18 cellular contexts compared by ENCODE assay signal in the genomic region with DNA sequence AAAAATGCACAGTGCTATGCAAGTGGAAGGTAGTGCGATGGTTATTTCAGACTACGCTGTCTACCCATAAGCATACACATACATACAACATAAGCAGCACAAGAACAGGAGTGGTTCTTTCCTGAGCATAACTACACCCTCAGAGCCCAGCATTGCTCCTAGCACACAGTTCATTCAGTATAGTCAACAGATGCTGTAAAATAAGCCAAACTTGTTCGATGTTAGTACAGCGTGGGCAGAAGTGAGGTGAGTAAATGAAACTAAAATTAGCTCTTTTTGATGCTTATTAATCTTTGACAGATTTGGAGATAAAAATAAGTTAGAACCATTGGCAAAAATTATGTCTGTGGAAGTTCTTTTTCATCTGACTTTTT. TPM values are rescaled to one million over a fixed set of nuclear protein-coding genes. Genes with fewer than 3 reads are reported as not detected.
"Had no signal": no experiment of that assay in that cellular context is flagged by ENCODE, and none has a peak within 500 bp of the region (broad histone marks: within the 10 kb centered on the region; RNA-seq: fewer than 3 reads in every experiment).

No MANE protein-coding gene starts in this region.

- H3K36me3 ChIP-seq: colonic mucosa, gastroesophageal sphincter, tibial nerve, uterus had no signal

- DNase-seq: activated CD4-positive, alpha-beta T cell treated with anti-CD3 and anti-CD28 coated beads for 1 hour; activated CD8-positive, alpha-beta memory T cell treated with anti-CD3 and anti-CD28 coated beads for 24 hours; activated CD8-positive, alpha-beta memory T cell treated with anti-CD3 and anti-CD28 coated beads, Interleukin-2, amount 50 U/mL, for 48 hours; activated effector memory CD4-positive, alpha-beta T cell treated with anti-CD3 and anti-CD28 coated beads, Interleukin-2, amount 50 U/mL, for 16 hours; activated T-cell treated with anti-CD3 and anti-CD28 coated beads, Interleukin-2, amount 50 U/mL, for 72 hours; central memory CD4-positive, alpha-beta T cell; immature natural killer cell; stimulated activated CD4-positive, alpha-beta T cell treated with anti-CD3 and anti-CD28 coated beads, Interleukin-2, amount 100 ng/mL, for 24 hours; stimulated activated naive CD8-positive, alpha-beta T cell treated with anti-CD3 and anti-CD28 coated beads, Interleukin-15, Interleukin-2, amounts not matched to agents 100 U/mL and 50 U/mL, for 24 hours; SW 1271; T-helper 2 cell had no signal

- H3K27ac ChIP-seq: colonic mucosa, VCaP had no signal

- H3K4me1 ChIP-seq: colonic mucosa, uterus had no signal

- H3K9me3 ChIP-seq: colonic mucosa, gastroesophageal sphincter, tibial nerve, uterus had no signal

- H3K27me3 ChIP-seq: colonic mucosa, gastroesophageal sphincter, tibial nerve, uterus had no signal

- H3K4me3 ChIP-seq: colonic mucosa, gastroesophageal sphincter, tibial nerve, uterus had no signal

- ATAC-seq: activated naive CD4-positive, alpha-beta T cell treated with anti-CD3 and anti-CD28 coated beads, Interleukin-2, amount 50 U/mL, for 72 hours; activated T-cell treated with anti-CD3 and anti-CD28 coated beads, Interleukin-2, amount 50 U/mL, for 72 hours; natural killer cell treated with Interleukin-12 subunit alpha and Interleukin-12 subunit beta and Interleukin-15 and Interleukin-18, amount 100 ng/mL, for 72 hours; stimulated activated naive CD8-positive, alpha-beta T cell treated with anti-CD3 and anti-CD28 coated beads, Interleukin-15, Interleukin-2, amounts not matched to agents 100 U/mL and 50 U/mL, for 24 hours had no signal

RNA-seq across cellular contexts. Expression of a gene that starts 47.8 kb away (rescaled TPM):
- total RNA-seq: natural killer cell treated with Interleukin-12 subunit alpha and Interleukin-12 subunit beta and Interleukin-15 and Interleukin-18, amount 100 ng/mL, for 72 hours had no signal
